In the genomic region with DNA sequence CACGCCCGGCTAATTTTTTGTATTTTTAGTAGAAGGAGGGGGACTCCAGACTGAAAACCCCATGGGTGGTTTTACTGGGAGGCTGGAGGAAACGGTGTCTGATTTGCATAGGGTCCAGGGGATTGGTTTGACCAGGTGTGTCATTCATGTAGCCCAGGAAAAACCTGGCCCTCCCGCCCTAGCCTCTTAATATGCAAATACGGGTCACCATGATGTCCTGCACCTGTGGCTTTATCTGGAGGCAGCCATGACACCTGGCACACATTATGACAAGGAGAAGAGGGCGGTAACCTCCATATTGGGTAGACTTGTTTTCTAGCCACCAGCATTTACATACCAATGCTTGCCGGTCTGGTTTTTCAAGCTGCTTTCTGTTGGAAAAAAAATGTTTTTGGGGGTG, we compare ENCODE assay signal across 19 cellular contexts.
DNase-seq lines count a peak whose midpoint lies in the region; ATAC-seq and TF ChIP-seq lines count a peak whose summit lies in the region.
"Had no signal": no experiment of that assay in that cellular context is flagged by ENCODE, and none has a peak within 500 bp of the region (broad histone marks: within the 10 kb centered on the region; RNA-seq: fewer than 3 reads in every experiment).

No MANE protein-coding gene starts in this region.

- peak overlapping the region; percentile 9; the same call in 1 of the 2 replicates for H2AFZ ChIP-seq in PC-3 (ENCODE audit: low read length)
- H2AFZ ChIP-seq: neural progenitor cell had no signal

- CTCF ChIA-PET in PC-3 (lab: Charles Lee), result no interaction called here

- H3K4me3 ChIP-seq in GM12865 (ENCODE audit: low read depth, low read length) (no peak overlapping the region), PC-3 (ENCODE audit: low read length) (no peak overlapping the region)
- H3K4me3 ChIP-seq: neural progenitor cell, right atrium auricular region, thyroid gland had no signal

- no peaks in the 10 kb centered on the region for H3F3A ChIP-seq in PC-3 (ENCODE audit: low read length, unreplicated experiment)

- H3K9me3 ChIP-seq in PC-3 (ENCODE audit: low read length), result no peaks in the 10 kb centered on the region
- H3K9me3 ChIP-seq: Caco-2, thyroid gland had no signal

- no peak overlapping the region for H3K27ac ChIP-seq in PC-3 (ENCODE audit: low read length)
- H3K27ac ChIP-seq: neural progenitor cell, right atrium auricular region, thyroid gland had no signal

- BruUV-seq in PC-3 (replicated peaks; lab: Mats Ljungman, UMichigan), result no TSS peak

- POLR2A ChIA-PET in PC-3 (lab: Charles Lee; ENCODE audit: unreplicated experiment), result no interaction called here

- H3K4me2 ChIP-seq in PC-3 (ENCODE audit: low read length), result no peak overlapping the region

- DNase-seq in GM12865 (ENCODE audit: low read depth) (peak; percentile 38), PC-3 (no peak), iPS-NIHi7 (ENCODE audit: extremely low spot score) (peak; percentile 41), NCI-H2081 treated with DMSO at 0.1 percent for 48 hours (lab: John Stamatoyannopoulos, UW) (no peak), H4 (ENCODE audit: low spot score) (no peak), DMS 273 (lab: John Stamatoyannopoulos, UW; ENCODE audit: unreplicated experiment) (no peak)
- no peak for DNase-seq in stimulated activated naive CD8-positive, alpha-beta T cell treated with anti-CD3 and anti-CD28 coated beads, Interleukin-15, Interleukin-2, amounts not matched to agents 100 U/mL and 50 U/mL, for 24 hours
- DNase-seq: activated CD4-positive, alpha-beta T cell treated with anti-CD3 and anti-CD28 coated beads for 36 hours; activated naive CD8-positive, alpha-beta T cell treated with anti-CD3 and anti-CD28 coated beads, Interleukin-2, amount 10 ng/mL, durations not matched to agents 7 days and 5 days; activated T-cell treated with anti-CD3 and anti-CD28 coated beads, Interleukin-2, amount 50 U/mL, for 24 hours; Caco-2; effector CD4-positive, alpha-beta T cell; NCI-H1694 treated with DMSO at 0.1 percent for 48 hours; NCI-H82; thyroid gland had no signal

- no peaks in the 10 kb centered on the region for H3K9me2 ChIP-seq in PC-3 (replicated peaks; ENCODE audit: low read length)

- ATAC-seq in HG03354 (IDR thresholded peaks at IDR 0.05; ENCODE audit: poor library complexity, severe bottlenecking, unreplicated experiment) (peak; percentile 87), PC-3 (no peak)
- ATAC-seq in stimulated activated naive CD8-positive, alpha-beta T cell treated with anti-CD3 and anti-CD28 coated beads, Interleukin-15, Interleukin-2, amounts not matched to agents 100 U/mL and 50 U/mL, for 24 hours, result no peak
- ATAC-seq: activated CD4-positive, alpha-beta T cell treated with anti-CD3 and anti-CD28 coated beads for 36 hours; Right ventricle myocardium inferior had no signal

- H3K27me3 ChIP-seq in PC-3 (ENCODE audit: low read length), result no peaks in the 10 kb centered on the region
- H3K27me3 ChIP-seq: neural progenitor cell, right atrium auricular region, thyroid gland had no signal

- intact Hi-C loops in PC-3 (cut with micrococcal nuclease), result no loop called here

- H3K9ac ChIP-seq in PC-3 (ENCODE audit: low read length), result no peak overlapping the region
- H3K9ac ChIP-seq: neural progenitor cell had no signal

- no peaks in the 10 kb centered on the region for H3K79me2 ChIP-seq in PC-3 (ENCODE audit: low read length)

- no peaks in the 10 kb centered on the region for H3K4me1 ChIP-seq in PC-3 (ENCODE audit: insufficient read depth, low read length)
- H3K4me1 ChIP-seq: right atrium auricular region, thyroid gland had no signal

- TF ChIP-seq CTCF in GM12865 (IDR thresholded peaks at IDR 0.05; ENCODE audit: insufficient read depth, low read depth, low read length, missing control alignments) (no peak), PC-3 (conservative IDR thresholded peaks at IDR 0.05; ENCODE audit: low read depth, low read length) (no peak)

- H4K20me1 ChIP-seq in PC-3 (ENCODE audit: low read length), result no peaks in the 10 kb centered on the region

- no peaks in the 10 kb centered on the region for H3K36me3 ChIP-seq in PC-3 (ENCODE audit: low read depth, low read length)
- H3K36me3 ChIP-seq: neural progenitor cell, right atrium auricular region, thyroid gland had no signal

Comparison
In these comparisons a context has a peak if more than half of its experiments do, and no peak if none do; other contexts are left out.
1. DNase-seq: peak in GM12865 (single experiment) and iPS-NIHi7 (single experiment); none in PC-3 (single experiment), NCI-H2081 treated with DMSO at 0.1 percent for 48 hours (single experiment), stimulated activated naive CD8-positive, alpha-beta T cell treated with anti-CD3 and anti-CD28 coated beads, Interleukin-15, Interleukin-2, amounts not matched to agents 100 U/mL and 50 U/mL, for 24 hours (single experiment), H4 (single experiment) and DMS 273 (single experiment).